In the genomic region with DNA sequence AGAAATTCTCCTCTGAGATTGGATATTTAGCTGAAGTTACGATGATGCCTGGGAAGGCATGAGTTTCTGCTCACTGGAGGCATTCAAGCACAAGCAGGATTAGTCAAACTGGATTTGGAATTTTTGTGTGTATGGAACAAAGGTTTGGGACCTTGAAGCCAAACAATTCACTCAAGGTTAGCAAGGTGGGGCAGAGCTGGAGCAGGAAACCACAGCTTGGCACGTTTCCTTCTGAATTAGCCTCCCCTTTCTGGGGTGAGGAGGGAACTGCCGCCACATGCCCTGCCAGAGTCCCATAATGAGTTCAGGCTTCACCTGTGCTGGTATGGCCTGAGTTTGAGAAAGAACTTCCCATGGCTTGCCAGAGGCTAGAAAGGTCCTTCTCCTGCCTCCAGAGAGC, we compare ENCODE assay signal across 2 cellular contexts.
TF ChIP-seq lines count a peak whose summit lies in the region.

No MANE protein-coding gene starts in this region.

TF ChIP-seq in IMR-90, 13 proteins besides CTCF, POLR2A, EP300 and RAD21:
- TF ChIP-seq MAFK (IDR thresholded peaks at IDR 0.05; ENCODE audit: low read depth, low read length) (no peak), ELK1 (IDR thresholded peaks at IDR 0.05; ENCODE audit: borderline replicate concordance, low read depth, low read length) (no peak), MXI1 (IDR thresholded peaks at IDR 0.05; ENCODE audit: borderline replicate concordance, low read depth, low read length) (no peak), RCOR1 (IDR thresholded peaks at IDR 0.05; ENCODE audit: insufficient replicate concordance, low read length) (no peak)

TF ChIP-seq in H1, 55 proteins besides CTCF, POLR2A, EP300 and RAD21:
- TF ChIP-seq SP1 (IDR thresholded peaks at IDR 0.05; ENCODE audit: low read depth, low read length) (no peak), JUND (IDR thresholded peaks at IDR 0.05; ENCODE audit: low read length) (no peak), RNF2 (IDR thresholded peaks at IDR 0.05; ENCODE audit: borderline replicate concordance, low read depth, low read length, missing control alignments, poor library complexity, severe bottlenecking) (no peak), HDAC2 (IDR thresholded peaks at IDR 0.05; ENCODE audit: borderline replicate concordance in 1 of 2, low read depth in 2 of 2, low read length in 2 of 2) (no peak), CBX8 (IDR thresholded peaks at IDR 0.05; ENCODE audit: borderline replicate concordance, low read depth, low read length) (no peak), SP2 (IDR thresholded peaks at IDR 0.05; ENCODE audit: low read length) (no peak), SP4 (IDR thresholded peaks at IDR 0.05; ENCODE audit: low read length) (no peak), MAFK (IDR thresholded peaks at IDR 0.05; ENCODE audit: low read depth, low read length) (no peak), TAF1 (IDR thresholded peaks at IDR 0.05; ENCODE audit: low read depth, low read length) (no peak), TBP (IDR thresholded peaks at IDR 0.05; ENCODE audit: low read depth, low read length) (no peak), EZH2 (IDR thresholded peaks at IDR 0.05; ENCODE audit: low read depth, low read length, severe bottlenecking) (no peak), JUN (IDR thresholded peaks at IDR 0.05; ENCODE audit: low read depth, low read length) (no peak), SIRT6 (IDR thresholded peaks at IDR 0.05; ENCODE audit: low read length) (no peak), SRF (IDR thresholded peaks at IDR 0.05; ENCODE audit: low read depth, low read length) (no peak), ZNF274 (IDR thresholded peaks at IDR 0.05; ENCODE audit: borderline replicate concordance, extremely low read depth, low read length) (no peak), POLR2AphosphoS5 (IDR thresholded peaks at IDR 0.05; ENCODE audit: low read depth, low read length) (no peak)
